Comparison of ENCODE assay signal across 9 cellular contexts in genomic region chr19:45492137-45492626, GRCh38. TPM values are rescaled to one million over a fixed set of nuclear protein-coding genes. Genes with fewer than 3 reads are reported as not detected.
DNase-seq lines count a peak whose midpoint lies in the region; ATAC-seq and TF ChIP-seq lines count a peak whose summit lies in the region.
"Had no signal": no experiment of that assay in that cellular context is flagged by ENCODE, and none has a peak within 500 bp of the region (broad histone marks: within the 10 kb centered on the region; RNA-seq: fewer than 3 reads in every experiment).

No MANE protein-coding gene starts in this region.

- peak overlapping the region; percentile 78 for H3K4me3 ChIP-seq in iPS-18a (ENCODE audit: low read length)

- H3K27ac Mint-ChIP-seq in activated CD4-positive, alpha-beta memory T cell treated with anti-CD3 and anti-CD28 coated beads, Interleukin-2, amount 10 ng/mL, durations not matched to agents 7 days and 5 days: peak overlapping the region; percentile 36
- no peak overlapping the region for H3K27ac Mint-ChIP-seq in activated CD4-positive, alpha-beta memory T cell treated with anti-CD3 and anti-CD28 coated beads for 36 hours
- 0 out of 2 replicates have a peak overlapping the region, but pooled peaks have one; percentile 46 for H3K27ac Mint-ChIP-seq in WTC11
- H3K27ac Mint-ChIP-seq in stimulated activated naive B cell treated with anti-CD40 and anti-IgM and Interleukin-4, amounts not matched to agents 10 μg/mL and 1 μg/mL and 100 μg/mL, for 72 hours: peak overlapping the region; percentile 6

- H3K9me3 Mint-ChIP-seq in activated CD4-positive, alpha-beta memory T cell treated with anti-CD3 and anti-CD28 coated beads, Interleukin-2, amount 10 ng/mL, durations not matched to agents 7 days and 5 days: no peaks in the 10 kb centered on the region
- no peaks in the 10 kb centered on the region for H3K9me3 Mint-ChIP-seq in activated CD4-positive, alpha-beta memory T cell treated with anti-CD3 and anti-CD28 coated beads for 36 hours
- no peaks in the 10 kb centered on the region for H3K9me3 Mint-ChIP-seq in WTC11
- H3K9me3 Mint-ChIP-seq in stimulated activated naive B cell treated with anti-CD40 and anti-IgM and Interleukin-4, amounts not matched to agents 10 μg/mL and 1 μg/mL and 100 μg/mL, for 72 hours: no peaks in the 10 kb centered on the region

- peaks cover 10% of the 10 kb centered on the region for H3K4me1 ChIP-seq in iPS-18a (ENCODE audit: control insufficient read depth, low read depth, low read length)

- TF ChIP-seq CTCF in WTC11 (IDR thresholded peaks at IDR 0.05): no peak

- peaks cover 15% of the 10 kb centered on the region for H3K27me3 ChIP-seq in iPS-18a (ENCODE audit: control insufficient read depth, insufficient read depth, low read length)

- peak overlapping the region; percentile 47 for H3K4me3 Mint-ChIP-seq in activated CD4-positive, alpha-beta memory T cell treated with anti-CD3 and anti-CD28 coated beads, Interleukin-2, amount 10 ng/mL, durations not matched to agents 7 days and 5 days
- H3K4me3 Mint-ChIP-seq in activated CD4-positive, alpha-beta memory T cell treated with anti-CD3 and anti-CD28 coated beads for 36 hours: no peak overlapping the region
- peak overlapping the region; percentile 81 for H3K4me3 Mint-ChIP-seq in WTC11
- peak overlapping the region; percentile 52 to 89 for H3K4me3 Mint-ChIP-seq in stimulated activated naive B cell treated with anti-CD40 and anti-IgM and Interleukin-4, amounts not matched to agents 10 μg/mL and 1 μg/mL and 100 μg/mL, for 72 hours

- POLR2A ChIA-PET in activated CD4-positive, alpha-beta memory T cell treated with anti-CD3 and anti-CD28 coated beads, Interleukin-2, amount 10 ng/mL, durations not matched to agents 7 days and 5 days (lab: Charles Lee): no interaction called here
- POLR2A ChIA-PET in activated CD4-positive, alpha-beta memory T cell treated with anti-CD3 and anti-CD28 coated beads for 36 hours (lab: Charles Lee): no interaction called here
- POLR2A ChIA-PET in WTC11 (lab: Charles Lee): interaction anchor here (0.6 kb wide), 1 partner anchor 11 kb away, joined by 4 read pairs; no protein-coding TSS in a partner anchor

- peaks cover 32% of the 10 kb centered on the region for H3K27me3 Mint-ChIP-seq in activated CD4-positive, alpha-beta memory T cell treated with anti-CD3 and anti-CD28 coated beads, Interleukin-2, amount 10 ng/mL, durations not matched to agents 7 days and 5 days
- peaks cover 21% of the 10 kb centered on the region for H3K27me3 Mint-ChIP-seq in activated CD4-positive, alpha-beta memory T cell treated with anti-CD3 and anti-CD28 coated beads for 36 hours
- H3K27me3 Mint-ChIP-seq in WTC11 (ENCODE audit: low read depth): peaks cover 15% of the 10 kb centered on the region
- H3K27me3 Mint-ChIP-seq in stimulated activated naive B cell treated with anti-CD40 and anti-IgM and Interleukin-4, amounts not matched to agents 10 μg/mL and 1 μg/mL and 100 μg/mL, for 72 hours: peaks cover 40 to 45% of the 10 kb centered on the region in 2 donors

- H3K36me3 Mint-ChIP-seq in activated CD4-positive, alpha-beta memory T cell treated with anti-CD3 and anti-CD28 coated beads, Interleukin-2, amount 10 ng/mL, durations not matched to agents 7 days and 5 days (ENCODE audit: low read depth): no peaks in the 10 kb centered on the region
- no peaks in the 10 kb centered on the region for H3K36me3 Mint-ChIP-seq in activated CD4-positive, alpha-beta memory T cell treated with anti-CD3 and anti-CD28 coated beads for 36 hours
- peaks cover 3% of the 10 kb centered on the region; the same call in 1 of the 2 replicates for H3K36me3 Mint-ChIP-seq in WTC11
- no peaks in the 10 kb centered on the region for H3K36me3 Mint-ChIP-seq in stimulated activated naive B cell treated with anti-CD40 and anti-IgM and Interleukin-4, amounts not matched to agents 10 μg/mL and 1 μg/mL and 100 μg/mL, for 72 hours

- CTCF ChIA-PET in activated CD4-positive, alpha-beta memory T cell treated with anti-CD3 and anti-CD28 coated beads, Interleukin-2, amount 10 ng/mL, durations not matched to agents 7 days and 5 days (lab: Charles Lee): interaction anchor here (0.9 to 1.0 kb wide), 2 partner anchors 13 to 66 kb away, joined by 3 to 5 read pairs; no protein-coding TSS in a partner anchor
- CTCF ChIA-PET in activated CD4-positive, alpha-beta memory T cell treated with anti-CD3 and anti-CD28 coated beads for 36 hours (lab: Charles Lee): no interaction called here
- CTCF ChIA-PET in WTC11 (lab: Charles Lee): interaction anchor here (0.7 to 1.5 kb wide), 6 partner anchors 13 to 149 kb away, joined by 3 to 7 read pairs (median 4); no protein-coding TSS in a partner anchor

- DNase-seq in activated CD4-positive, alpha-beta memory T cell treated with anti-CD3 and anti-CD28 coated beads, Interleukin-2, amount 10 ng/mL, durations not matched to agents 7 days and 5 days: no peak
- DNase-seq in activated CD4-positive, alpha-beta memory T cell treated with anti-CD3 and anti-CD28 coated beads for 36 hours: no peak
- DNase-seq in WTC11 (ENCODE audit: low spot score): no peak
- no peak for DNase-seq in stimulated activated naive B cell treated with anti-CD40 and anti-IgM and Interleukin-4, amounts not matched to agents 10 μg/mL and 1 μg/mL and 100 μg/mL, for 72 hours
- DNase-seq in NOMO-1 treated with dmso at 0.1 percent for 144 hours (lab: John Stamatoyannopoulos, UW; ENCODE audit: unreplicated experiment): no peak
- no peak for DNase-seq in NAMALWA (ENCODE audit: low spot score)
- no peak for DNase-seq in LoVo (ENCODE audit: low spot score)
- DNase-seq: NCI-H69 had no signal

- intact Hi-C loops in activated CD4-positive, alpha-beta memory T cell treated with anti-CD3 and anti-CD28 coated beads for 36 hours (cut with micrococcal nuclease): loop anchor here (10.0 kb wide), 1 partner anchor 317 kb away; the partner anchor contains the start of genes BLOC1S3 and TRAPPC6A

- ATAC-seq in WTC11: no peak
- ATAC-seq in stimulated activated naive B cell treated with anti-CD40 and anti-IgM and Interleukin-4, amounts not matched to agents 10 μg/mL and 1 μg/mL and 100 μg/mL, for 72 hours (replicated peaks): no peak

- no peak overlapping the region for H3K9ac ChIP-seq in iPS-18a (ENCODE audit: low read length)

- H3K9me3 ChIP-seq in iPS-18a (ENCODE audit: control insufficient read depth, low read depth, low read length): no peaks in the 10 kb centered on the region

- H3K36me3 ChIP-seq in iPS-18a (ENCODE audit: control insufficient read depth, low read depth, low read length): no peaks in the 10 kb centered on the region

- no peak overlapping the region for H3K27ac ChIP-seq in iPS-18a (ENCODE audit: low read length)

- peaks cover 24% of the 10 kb centered on the region for H3K4me1 Mint-ChIP-seq in activated CD4-positive, alpha-beta memory T cell treated with anti-CD3 and anti-CD28 coated beads, Interleukin-2, amount 10 ng/mL, durations not matched to agents 7 days and 5 days
- H3K4me1 Mint-ChIP-seq in activated CD4-positive, alpha-beta memory T cell treated with anti-CD3 and anti-CD28 coated beads for 36 hours (ENCODE audit: low read depth): peaks cover 15% of the 10 kb centered on the region
- peaks cover 20% of the 10 kb centered on the region for H3K4me1 Mint-ChIP-seq in WTC11
- H3K4me1 Mint-ChIP-seq in stimulated activated naive B cell treated with anti-CD40 and anti-IgM and Interleukin-4, amounts not matched to agents 10 μg/mL and 1 μg/mL and 100 μg/mL, for 72 hours: peaks cover 17 to 31% of the 10 kb centered on the region in 2 donors

TF ChIP-seq in WTC11, 78 proteins besides CTCF, POLR2A, EP300 and RAD21:
- TF ChIP-seq ZNF512 (CRISPR knock-in tag; IDR thresholded peaks at IDR 0.05; ENCODE audit: borderline replicate concordance) (no peak), ZNF121 (CRISPR knock-in tag; IDR thresholded peaks at IDR 0.05) (peak; percentile 96), SMAD3 (CRISPR knock-in tag; IDR thresholded peaks at IDR 0.05; ENCODE audit: borderline replicate concordance) (no peak), GTF2I (CRISPR knock-in tag; conservative IDR thresholded peaks at IDR 0.05) (peak; percentile 66; the same call in 1 of the 2 replicates)

RNA-seq across cellular contexts. Expression of gene RTN2, which starts 4.7 kb away (rescaled TPM):
- total RNA-seq in activated CD4-positive, alpha-beta memory T cell treated with anti-CD3 and anti-CD28 coated beads, Interleukin-2, amount 10 ng/mL, durations not matched to agents 7 days and 5 days: 1 to 10 TPM; 3.0 to 5.5 TPM
- total RNA-seq in activated CD4-positive, alpha-beta memory T cell treated with anti-CD3 and anti-CD28 coated beads for 36 hours: 1 to 10 TPM; 1.5 to 2.2 TPM
- 25.1 to 27.8 TPM (median 27.4 TPM) in 3 replicates for total RNA-seq in WTC11 (2021)

RNA-seq across cellular contexts. Expression of gene PPM1N, which starts 6.1 kb away (rescaled TPM):
- total RNA-seq in activated CD4-positive, alpha-beta memory T cell treated with anti-CD3 and anti-CD28 coated beads, Interleukin-2, amount 10 ng/mL, durations not matched to agents 7 days and 5 days: 1 to 10 TPM; 3.5 to 4.3 TPM
- 1 to 10 TPM; 3.5 to 3.6 TPM for total RNA-seq in activated CD4-positive, alpha-beta memory T cell treated with anti-CD3 and anti-CD28 coated beads for 36 hours
- 10.3 to 15.1 TPM (median 14.2 TPM) in 3 replicates for total RNA-seq in WTC11 (2021)

RNA-seq across cellular contexts. Expression of gene VASP, which starts 15.1 kb away (rescaled TPM):
- total RNA-seq in activated CD4-positive, alpha-beta memory T cell treated with anti-CD3 and anti-CD28 coated beads, Interleukin-2, amount 10 ng/mL, durations not matched to agents 7 days and 5 days: 100 to 1,000 TPM; 224 to 233 TPM
- total RNA-seq in activated CD4-positive, alpha-beta memory T cell treated with anti-CD3 and anti-CD28 coated beads for 36 hours: 100 to 1,000 TPM; 167 to 174 TPM
- total RNA-seq in WTC11 (2021): 143 to 146 TPM (median 144 TPM) in 3 replicates

RNA-seq across cellular contexts. Expression of gene FOSB, which starts 24.4 kb away (rescaled TPM):
- total RNA-seq in activated CD4-positive, alpha-beta memory T cell treated with anti-CD3 and anti-CD28 coated beads, Interleukin-2, amount 10 ng/mL, durations not matched to agents 7 days and 5 days: 10 to 100 TPM; 15.3 to 16.1 TPM
- 1 to 10 TPM; 3.7 to 5.9 TPM for total RNA-seq in activated CD4-positive, alpha-beta memory T cell treated with anti-CD3 and anti-CD28 coated beads for 36 hours
- 2.3 to 7.2 TPM (median 5.4 TPM) in 3 replicates for total RNA-seq in WTC11 (2021)
